In genomic region chr10:110584006-110584405, GRCh38 we compare ENCODE assay signal across 16 cellular contexts.
"Had no signal": no experiment of that assay in that cellular context is flagged by ENCODE, and none has a peak within 500 bp of the region (broad histone marks: within the 10 kb centered on the region; RNA-seq: fewer than 3 reads in every experiment).

No MANE protein-coding gene starts in this region.

- H3K9me3 Mint-ChIP-seq: naive thymus-derived CD8-positive, alpha-beta T cell had no signal

- H3K27me3 ChIP-seq: dorsolateral prefrontal cortex, heart left ventricle, right atrium auricular region had no signal

- DNase-seq: cortex of kidney; dorsolateral prefrontal cortex; effector CD8-positive, alpha-beta T cell; heart left ventricle; hypothalamus; kidney glomerular epithelial cell; mesendoderm; mucosa of descending colon; naive thymus-derived CD8-positive, alpha-beta T cell; posterior cingulate gyrus; small intestine; stimulated activated CD4-positive, alpha-beta T cell treated with anti-CD3 and anti-CD28 coated beads, Interleukin-12 subunit alpha, Interleukin-12 subunit beta, amount 100 ng/mL, for 4 hours; stimulated activated naive CD4-positive, alpha-beta T cell treated with Interleukin-2 at 50 U/mL for 16 hours; trophoblast cell had no signal

- H3K27ac ChIP-seq: dorsolateral prefrontal cortex, heart left ventricle, right atrium auricular region had no signal

- H3K9me3 ChIP-seq: heart left ventricle, mucosa of descending colon, right atrium auricular region had no signal

- H3K4me1 ChIP-seq: heart left ventricle, right atrium auricular region had no signal

- H3K4me3 Mint-ChIP-seq: naive thymus-derived CD8-positive, alpha-beta T cell had no signal

- ATAC-seq: esophagus mucosa; heart left ventricle; mucosa of descending colon; naive thymus-derived CD8-positive, alpha-beta T cell had no signal

- H3K27ac Mint-ChIP-seq: naive thymus-derived CD8-positive, alpha-beta T cell had no signal

- H3K4me3 ChIP-seq: dorsolateral prefrontal cortex, heart left ventricle, mucosa of descending colon, right atrium auricular region had no signal

- H3K27me3 Mint-ChIP-seq: naive thymus-derived CD8-positive, alpha-beta T cell had no signal
